Comparison of ENCODE assay signal across 13 cellular contexts in the genomic region with DNA sequence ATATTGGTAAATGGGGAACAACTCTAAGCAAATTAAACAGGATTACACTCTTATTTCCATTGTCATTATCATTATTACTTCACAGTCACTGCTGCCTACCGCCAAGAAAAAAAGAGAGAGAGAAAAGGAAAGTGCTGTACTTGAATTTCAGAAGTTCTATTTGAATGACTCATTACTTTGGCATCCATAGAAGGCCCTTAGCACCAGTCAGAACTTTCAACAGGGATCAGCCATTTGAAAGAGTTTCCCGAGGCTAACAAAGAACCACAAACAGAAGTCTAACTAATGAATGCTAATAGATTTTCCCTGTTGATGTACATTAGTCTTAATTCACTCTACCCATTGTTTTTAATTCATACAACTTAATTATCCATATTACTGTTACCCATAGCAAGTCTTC.
A peak's percentile ranks its signal among the peaks of the same experiment; 100 is the strongest.
DNase-seq lines count a peak whose midpoint lies in the region; ATAC-seq and TF ChIP-seq lines count a peak whose summit lies in the region.
"Had no signal": no experiment of that assay in that cellular context is flagged by ENCODE, and none has a peak within 500 bp of the region (broad histone marks: within the 10 kb centered on the region; RNA-seq: fewer than 3 reads in every experiment).

No MANE protein-coding gene starts in this region.

- H3K4me3 Mint-ChIP-seq in stimulated activated naive CD8-positive, alpha-beta T cell treated with anti-CD3 and anti-CD28 coated beads, Interleukin-15, amount 100 ng/mL, for 72 hours: no peak overlapping the region
- H3K4me3 Mint-ChIP-seq: activated CD4-positive, alpha-beta T cell treated with anti-CD3 and anti-CD28 coated beads, Interleukin-2, amount 10 ng/mL, durations not matched to agents 24 days and 14 days had no signal

- no peaks in the 10 kb centered on the region for H3K9me3 Mint-ChIP-seq in stimulated activated naive CD8-positive, alpha-beta T cell treated with anti-CD3 and anti-CD28 coated beads, Interleukin-15, amount 100 ng/mL, for 72 hours
- H3K9me3 Mint-ChIP-seq: activated CD4-positive, alpha-beta T cell treated with anti-CD3 and anti-CD28 coated beads, Interleukin-2, amount 10 ng/mL, durations not matched to agents 24 days and 14 days had no signal

- no peak for ATAC-seq in stimulated activated naive CD8-positive, alpha-beta T cell treated with anti-CD3 and anti-CD28 coated beads, Interleukin-15, amount 100 ng/mL, for 72 hours
- ATAC-seq: psoas muscle had no signal

- no peaks in the 10 kb centered on the region for H3K36me3 ChIP-seq in SJSA1

- no peaks in the 10 kb centered on the region for H3K27me3 ChIP-seq in SJSA1 (replicated peaks)

- H3K27ac ChIP-seq in SJSA1: peak overlapping the region; percentile 92
- H3K27ac ChIP-seq: psoas muscle had no signal

- H3K4me3 ChIP-seq in SJSA1 (0 out of 2 replicates have a peak overlapping the region, but pooled peaks have one; percentile 12), fibroblast of mammary gland (ENCODE audit: control insufficient read depth, low read depth, low read length) (no peak overlapping the region)
- H3K4me3 ChIP-seq: psoas muscle had no signal

- DNase-seq in EL (peak; percentile 46), SJSA1 (ENCODE audit: low read depth in 1 of 2, low spot score in 2 of 2) (peak in 1 of 2 experiments; percentile 68), fibroblast of mammary gland (ENCODE audit: low read depth) (peak; percentile 69), non-pigmented ciliary epithelial cell (ENCODE audit: low read depth) (peak; percentile 37), CD1c-positive myeloid dendritic cell (ENCODE audit: extremely low spot score) (no peak)
- no peak for DNase-seq in activated naive CD4-positive, alpha-beta T cell treated with anti-CD3 and anti-CD28 coated beads, Interleukin-2, amount 50 U/mL, for 16 hours
- no peak for DNase-seq in stimulated activated naive CD8-positive, alpha-beta T cell treated with anti-CD3 and anti-CD28 coated beads, Interleukin-15, amount 100 ng/mL, for 72 hours
- DNase-seq in activated effector memory CD4-positive, alpha-beta T cell treated with Interleukin-2 at 50 U/mL for 16 hours: no peak
- DNase-seq: activated CD4-positive, alpha-beta T cell treated with anti-CD3 and anti-CD28 coated beads, Interleukin-2, amount 10 ng/mL, durations not matched to agents 24 days and 14 days; DMS79 treated with DMSO at 0.1 percent for 48 hours; MM.1S; psoas muscle; stimulated activated CD8-positive, alpha-beta memory T cell treated with anti-CD3 and anti-CD28 coated beads, Interleukin-4, amount 100 ng/mL, for 48 hours had no signal

- H3K27ac Mint-ChIP-seq in stimulated activated naive CD8-positive, alpha-beta T cell treated with anti-CD3 and anti-CD28 coated beads, Interleukin-15, amount 100 ng/mL, for 72 hours: no peak overlapping the region
- H3K27ac Mint-ChIP-seq: activated CD4-positive, alpha-beta T cell treated with anti-CD3 and anti-CD28 coated beads, Interleukin-2, amount 10 ng/mL, durations not matched to agents 24 days and 14 days had no signal

- H3K27me3 Mint-ChIP-seq in stimulated activated naive CD8-positive, alpha-beta T cell treated with anti-CD3 and anti-CD28 coated beads, Interleukin-15, amount 100 ng/mL, for 72 hours: peaks cover 24% of the 10 kb centered on the region

- H3K4me1 ChIP-seq in SJSA1 (replicated peaks): peaks cover 49% of the 10 kb centered on the region
- H3K4me1 ChIP-seq: psoas muscle had no signal

- no peaks in the 10 kb centered on the region for H3K4me1 Mint-ChIP-seq in stimulated activated naive CD8-positive, alpha-beta T cell treated with anti-CD3 and anti-CD28 coated beads, Interleukin-15, amount 100 ng/mL, for 72 hours
- H3K4me1 Mint-ChIP-seq: activated CD4-positive, alpha-beta T cell treated with anti-CD3 and anti-CD28 coated beads, Interleukin-2, amount 10 ng/mL, durations not matched to agents 24 days and 14 days had no signal

- H3K9me3 ChIP-seq in SJSA1 (replicated peaks): no peaks in the 10 kb centered on the region
- H3K9me3 ChIP-seq: psoas muscle had no signal

- no peak for TF ChIP-seq CTCF in fibroblast of mammary gland (conservative IDR thresholded peaks at IDR 0.05; ENCODE audit: control insufficient read depth, insufficient read depth, low read depth, low read length)

Comparison
In these comparisons a context has a peak if more than half of its experiments do, and no peak if none do; other contexts are left out.
1. DNase-seq: peak in EL (single experiment), fibroblast of mammary gland (single experiment) and non-pigmented ciliary epithelial cell (single experiment); none in activated naive CD4-positive, alpha-beta T cell treated with anti-CD3 and anti-CD28 coated beads, Interleukin-2, amount 50 U/mL, for 16 hours (single experiment), stimulated activated naive CD8-positive, alpha-beta T cell treated with anti-CD3 and anti-CD28 coated beads, Interleukin-15, amount 100 ng/mL, for 72 hours (0 of 2), CD1c-positive myeloid dendritic cell (single experiment) and activated effector memory CD4-positive, alpha-beta T cell treated with Interleukin-2 at 50 U/mL for 16 hours (single experiment).